Comparison of ENCODE assay signal across 9 cellular contexts in genomic region chr14:105447651-105448640, GRCh38. TPM values are rescaled to one million over a fixed set of nuclear protein-coding genes. Genes with fewer than 3 reads are reported as not detected.
A peak's percentile ranks its signal among the peaks of the same experiment; 100 is the strongest.
DNase-seq lines count a peak whose midpoint lies in the region; TF ChIP-seq lines count a peak whose summit lies in the region.
"Had no signal": no experiment of that assay in that cellular context is flagged by ENCODE, and none has a peak within 500 bp of the region (broad histone marks: within the 10 kb centered on the region; RNA-seq: fewer than 3 reads in every experiment).

No MANE protein-coding gene starts in this region.

- no peaks in the 10 kb centered on the region; the same call in 1 of the 2 replicates for H3K36me3 ChIP-seq in GM23248 (ENCODE audit: low read depth)
- H3K36me3 ChIP-seq in testis (ENCODE audit: low read depth, missing control alignments) = no peaks in the 10 kb centered on the region
- peaks cover 13 to 20% of the 10 kb centered on the region in 2 donors for H3K36me3 ChIP-seq in thyroid gland

- TF ChIP-seq CTCF in testis (IDR thresholded peaks at IDR 0.05) = no peak
- no peak for TF ChIP-seq CTCF in thyroid gland (IDR thresholded peaks at IDR 0.05)

- WGBS in GM23248 (ENCODE audit: low coverage in 1 of 2, low lambda C conversion rate in 2 of 2, missing lambda C conversion rate in 2 of 2), 2 experiments = 74 to 78% methylated on average over 31 of the region's 31 CpGs
- 80 to 91% (median 83%) methylated on average over 31 of the region's 31 CpGs for WGBS in adipose tissue, 3 donors
- WGBS in testis, 2 donors = 50 to 81% methylated on average over 2 to 29 of the region's 31 CpGs
- 86 to 92% methylated on average over 8 to 20 of the region's 31 CpGs for WGBS in thyroid gland, 2 donors

- no peaks in the 10 kb centered on the region for H3K9me3 ChIP-seq in GM23248 (ENCODE audit: low read depth)
- H3K9me3 ChIP-seq in testis = no peaks in the 10 kb centered on the region
- no peaks in the 10 kb centered on the region for H3K9me3 ChIP-seq in thyroid gland
- H3K9me3 ChIP-seq: spleen had no signal

- H3K27ac ChIP-seq in GM23248 = 0 out of 2 replicates have a peak overlapping the region, but pooled peaks have one; percentile 23
- H3K27ac ChIP-seq in adipose tissue (ENCODE audit: low read depth, low read length) = peak overlapping the region; percentile 41
- H3K27ac ChIP-seq in testis = no peak overlapping the region
- no peak overlapping the region for H3K27ac ChIP-seq in thyroid gland
- H3K27ac ChIP-seq: C4-2B had no signal

- H3K4me3 ChIP-seq in GM23248 (no peak overlapping the region), testis (no peak overlapping the region), thyroid gland (replicated peaks in 1 of 3) (no peak overlapping the region)
- H3K4me3 ChIP-seq: spleen had no signal

- TF ChIP-seq POLR2A in testis (IDR thresholded peaks at IDR 0.05) (no peak), thyroid gland (IDR thresholded peaks at IDR 0.05) (no peak)

- no peak for DNase-seq in GM23248
- DNase-seq in myocyte (ENCODE audit: low read depth) = peak; percentile 74
- DNase-seq in testis = no peak
- no peak for DNase-seq in thyroid gland
- DNase-seq in NCI-H526 treated with DMSO at 0.1 percent for 48 hours (lab: John Stamatoyannopoulos, UW) = no peak
- DNase-seq: NCI-H2029 had no signal

- H3K9me2 ChIP-seq in GM23248 (ENCODE audit: insufficient read depth) = no peaks in the 10 kb centered on the region

- H3K4me1 ChIP-seq in GM23248 (ENCODE audit: insufficient read depth) (no peaks in the 10 kb centered on the region), testis (peaks cover 9% of the 10 kb centered on the region), thyroid gland (peaks cover 3 to 9% of the 10 kb centered on the region in 2 donors)

- H3K9ac ChIP-seq in GM23248 = peak overlapping the region; percentile 72

- no peaks in the 10 kb centered on the region for H3K27me3 ChIP-seq in GM23248 (replicated peaks; ENCODE audit: insufficient read depth)
- no peaks in the 10 kb centered on the region for H3K27me3 ChIP-seq in testis
- no peaks in the 10 kb centered on the region for H3K27me3 ChIP-seq in thyroid gland
- H3K27me3 ChIP-seq: spleen had no signal

- peaks cover 14% of the 10 kb centered on the region; the same call in 1 of the 2 replicates for H3K79me2 ChIP-seq in GM23248 (ENCODE audit: insufficient read depth)

- H3F3A ChIP-seq in GM23248 (ENCODE audit: insufficient read depth) = no peaks in the 10 kb centered on the region

- H3K4me2 ChIP-seq in GM23248 (ENCODE audit: unreplicated experiment) = no peak overlapping the region

- H4K20me1 ChIP-seq in GM23248 (ENCODE audit: insufficient read depth) = no peaks in the 10 kb centered on the region

- no peak overlapping the region for H2AFZ ChIP-seq in GM23248

- intact Hi-C loops in testis (cut with DNase I; ENCODE audit: low total_unique reads) = no loop called here
- intact Hi-C loops in thyroid gland (cut with DNase I) = loop anchor here (5.0 kb wide), 1 partner anchor 44 kb away; the partner anchor contains the start of gene TEDC1

- in situ Hi-C loops in GM23248 (cut with MboI) = no loop called here

RNA-seq across cellular contexts. Expression of gene CRIP2, which starts 26.7 kb away (rescaled TPM):
- total RNA-seq in GM23248 (2014; rRNA removed; shearing (Covaris generic)) = 149 and 188 TPM in 2 replicates
- polyA plus RNA-seq in GM23248 (2016; fragmentation: Nextera tagmentation; extraction: Ambion mirVana) (317 and 319 TPM in 2 replicates), adipose tissue (100 to 1,000 TPM in 2 of 3 donors, 10 to 100 TPM in 1; 47.0 to 294 (median 210) TPM), testis (ENCODE audit: insufficient read depth, low read depth, low replicate concordance) (121 TPM)
- total RNA-seq in myocyte (586 and 856 TPM in 2 replicates), testis (100 to 1,000 TPM; 114 to 159 TPM), thyroid gland (100 to 1,000 TPM; 101 to 160 (median 136) TPM)
- polyA plus RNA-seq in myocyte (2012) = 418 TPM

RNA-seq across cellular contexts. Expression of gene MTA1, which starts 28.3 kb away (rescaled TPM):
- 37.0 and 50.3 TPM in 2 replicates for total RNA-seq in GM23248 (2014; rRNA removed; shearing (Covaris generic))
- polyA plus RNA-seq in GM23248 (2016; fragmentation: Nextera tagmentation; extraction: Ambion mirVana) (8.1 and 9.6 TPM in 2 replicates), adipose tissue (10 to 100 TPM; 44.7 to 61.1 (median 53.4) TPM), testis (ENCODE audit: insufficient read depth, low read depth, low replicate concordance) (135 TPM)
- total RNA-seq in myocyte (44.0 and 50.9 TPM in 2 replicates), testis (100 to 1,000 TPM; 118 to 120 TPM), thyroid gland (100 to 1,000 TPM in 2 of 4 donors, 10 to 100 TPM in 2; 66.2 to 111 (median 90.0) TPM)
- polyA plus RNA-seq in myocyte (2012) = 64.6 TPM

RNA-seq across cellular contexts. Expression of gene CRIP1, which starts 38.7 kb away (rescaled TPM):
- total RNA-seq in GM23248 (2014; rRNA removed; shearing (Covaris generic)) = 1.8 and 12.3 TPM in 2 replicates
- 32.7 and 37.7 TPM in 2 replicates for polyA plus RNA-seq in GM23248 (2016; fragmentation: Nextera tagmentation; extraction: Ambion mirVana)
- 100 to 1,000 TPM in 2 of 3 donors, 10 to 100 TPM in 1; 16.9 to 258 (median 122) TPM for polyA plus RNA-seq in adipose tissue
- 0.99 and 2.6 TPM in 2 replicates for total RNA-seq in myocyte
- 68.3 TPM for polyA plus RNA-seq in myocyte (2012)
- total RNA-seq in testis = 1 to 10 TPM; 3.0 to 4.4 TPM
- 154 TPM for polyA plus RNA-seq in testis (ENCODE audit: insufficient read depth, low read depth, low replicate concordance)
- 10 to 100 TPM in 3 of 4 donors, 1 to 10 TPM in 1; 6.0 to 30.8 (median 18.5) TPM for total RNA-seq in thyroid gland

RNA-seq across cellular contexts. Expression of gene TEDC1, which starts 43.1 kb away (rescaled TPM):
- 8.7 and 9.8 TPM in 2 replicates for total RNA-seq in GM23248 (2014; rRNA removed; shearing (Covaris generic))
- polyA plus RNA-seq in GM23248 (2016; fragmentation: Nextera tagmentation; extraction: Ambion mirVana) (4.0 and 6.4 TPM in 2 replicates), adipose tissue (1 to 10 TPM; 4.6 to 8.1 (median 6.6) TPM), testis (ENCODE audit: insufficient read depth, low read depth, low replicate concordance) (8.8 TPM)
- total RNA-seq in myocyte (9.3 and 14.4 TPM in 2 replicates), testis (10 to 100 TPM; 16.4 to 16.7 TPM), thyroid gland (10 to 100 TPM in 2 of 4 donors, 1 to 10 TPM in 2; 3.4 to 13.9 (median 8.5) TPM)
- polyA plus RNA-seq in myocyte (2012) = 12.6 TPM

RNA-seq across cellular contexts. Expression of gene TEX22, which starts 49.6 kb away (rescaled TPM):
- 0.13 and 0.43 TPM in 2 replicates for total RNA-seq in GM23248 (2014; rRNA removed; shearing (Covaris generic))
- polyA plus RNA-seq in GM23248 (2016; fragmentation: Nextera tagmentation; extraction: Ambion mirVana) = 0.27 and 0.46 TPM in 2 replicates
- polyA plus RNA-seq in adipose tissue = under 1 TPM in 2 of 3 donors, not detected in 1; 0.13 to 0.18 TPM
- total RNA-seq in myocyte = 0.10 and 0.32 TPM in 2 replicates
- polyA plus RNA-seq in myocyte (2012) = 0.26 TPM
- 1 to 10 TPM; 5.2 to 6.6 TPM for total RNA-seq in testis
- polyA plus RNA-seq in testis (ENCODE audit: insufficient read depth, low read depth, low replicate concordance) = 21.5 TPM
- under 1 TPM in 3 of 4 donors, not detected in 1; 0.22 to 0.81 (median 0.33) TPM for total RNA-seq in thyroid gland

Comparison
In these comparisons a context has a peak if more than half of its experiments do, and no peak if none do; other contexts are left out.
1. H3K27ac ChIP-seq: peak in GM23248 (single experiment) and adipose tissue (single experiment); none in testis (0 of 2) and thyroid gland (0 of 3).